In the genomic region with DNA sequence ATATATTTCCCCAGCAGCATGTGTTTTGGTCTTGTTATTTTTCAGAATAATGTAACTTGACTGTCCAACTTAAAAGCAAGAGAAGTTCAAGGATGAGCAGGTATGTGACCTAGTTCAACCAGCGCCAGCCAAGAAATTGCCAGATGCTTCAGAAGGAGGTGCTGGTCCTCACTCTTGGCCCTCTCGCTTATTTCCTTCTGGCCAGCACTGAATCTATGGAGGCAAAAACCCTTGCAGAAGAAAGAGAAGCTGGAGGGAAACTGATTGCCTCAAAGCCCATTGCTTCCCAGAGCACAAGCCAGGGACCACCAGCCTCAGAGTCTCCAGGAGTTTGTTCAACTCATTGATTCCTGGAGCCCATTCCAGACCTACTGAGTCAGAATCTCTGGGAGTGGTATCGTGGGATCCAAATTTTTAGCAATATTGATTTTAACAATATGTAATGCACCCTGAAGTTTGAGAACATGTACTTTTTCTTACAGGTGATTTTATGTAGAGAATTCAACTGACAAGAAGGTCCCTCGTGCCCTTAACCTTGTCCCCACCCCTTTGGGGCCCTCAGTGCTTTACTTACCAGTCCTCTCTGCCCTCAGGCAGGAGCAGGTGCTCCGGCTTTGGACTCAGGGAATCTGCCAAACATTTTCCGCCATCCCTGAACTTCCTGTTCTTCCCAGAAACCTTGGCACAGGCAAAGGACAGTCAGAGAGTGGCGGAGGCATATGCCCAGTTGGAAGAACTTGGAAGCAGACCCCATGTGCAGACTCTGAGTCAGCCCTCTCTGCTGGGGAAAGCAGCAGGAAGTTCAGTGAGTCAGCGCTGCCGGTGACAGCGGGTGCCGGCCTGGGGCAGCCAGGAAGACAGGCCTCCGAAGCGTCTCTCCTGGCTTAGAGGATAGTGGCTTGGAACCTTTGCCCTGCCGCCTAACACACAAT, we compare ENCODE assay signal across 8 cellular contexts. TPM values are rescaled to one million over a fixed set of nuclear protein-coding genes. Genes with fewer than 3 reads are reported as not detected.
DNase-seq lines count a peak whose midpoint lies in the region; ATAC-seq, FAIRE-seq and TF ChIP-seq lines count a peak whose summit lies in the region.

No MANE protein-coding gene starts in this region.

- H3K9ac ChIP-seq in GM12878 (ENCODE audit: control insufficient read depth, insufficient read depth, low read length) (no peak overlapping the region), keratinocyte (ENCODE audit: control insufficient read depth, extremely low read depth, insufficient read depth, low read length) (no peak overlapping the region)

- H3K27ac Mint-ChIP-seq in CD14-positive monocyte: peak overlapping the region in 2 of 7 donors; percentile 6 to 22

- H3K79me2 ChIP-seq in GM12878 (ENCODE audit: control insufficient read depth, insufficient read depth, low read length) (no peaks in the 10 kb centered on the region), keratinocyte (ENCODE audit: control insufficient read depth, insufficient read depth, low read length) (no peaks in the 10 kb centered on the region)

- dilution Hi-C loops in keratinocyte (cut with MboI; ENCODE audit: extremely low pct_ligation_motif_present, low sequenced_read_pairs): no loop called here

- intact Hi-C loops in CD14-positive monocyte (cut with micrococcal nuclease) (no loop called here), GM12878 (cut with micrococcal nuclease; ENCODE audit: unreplicated experiment) (no loop called here)

- H3K36me3 Mint-ChIP-seq in CD14-positive monocyte: no peaks in the 10 kb centered on the region

- H2AFZ ChIP-seq in GM12878 (ENCODE audit: control insufficient read depth, low read depth, low read length) (no peak overlapping the region), keratinocyte (ENCODE audit: control insufficient read depth, low read length) (peak overlapping the region; percentile 69)

- ATAC-seq in GM12878 (peak; percentile 38; the same call in 2 of the 3 replicates), HG02970 (IDR thresholded peaks at IDR 0.05; ENCODE audit: low FRiP score, unreplicated experiment) (no peak)

- H3K4me3 ChIP-seq in HEK293 (ENCODE audit: low read depth, low read length) (no peak overlapping the region), Peyer's patch (no peak overlapping the region), GM12878 (no peak overlapping the region), keratinocyte (ENCODE audit: control insufficient read depth in 2 of 3, extremely low read depth in 1 of 3, insufficient read depth in 2 of 3, low read depth in 1 of 3, low read length in 3 of 3) (no peak overlapping the region)

- no peaks in the 10 kb centered on the region for H3K9me1 ChIP-seq in keratinocyte (ENCODE audit: control insufficient read depth, extremely low read depth, insufficient read depth, low read length)

- 27% methylated on average over 14 of the region's 14 CpGs for WGBS in GM12878 (ENCODE audit: insufficient coverage, insufficient replicate concordance, low lambda C conversion rate, missing lambda C conversion rate)

- TF ChIP-seq RAD21 in GM12878 (IDR thresholded peaks at IDR 0.05; ENCODE audit: insufficient read depth, low read depth, low read length): no peak

- H3K27me3 Mint-ChIP-seq in CD14-positive monocyte (ENCODE audit: low read depth in 3 of 3): peaks cover 0 to 3% (median 0%) of the 10 kb centered on the region in 3 donors

- FAIRE-seq in GM12878 (lab: Jason Lieb, UNC) (no peak), keratinocyte (lab: Jason Lieb, UNC) (peak; percentile 86)

- TF ChIP-seq CTCF in CD14-positive monocyte (IDR thresholded peaks at IDR 0.05) (no peak), HEK293 (tag by site-specific recombination; IDR thresholded peaks at IDR 0.05) (no peak), Peyer's patch (IDR thresholded peaks at IDR 0.05) (no peak), GM12878 (IDR thresholded peaks at IDR 0.05 in 2 of 3, conservative IDR thresholded peaks at IDR 0.05 in 1 of 3; ENCODE audit: control insufficient read depth in 2 of 3, extremely low read depth in 1 of 3, insufficient read depth in 1 of 3, low read depth in 3 of 3, low read length in 3 of 3) (no peak), keratinocyte (optimal IDR thresholded peaks at IDR 0.05 in 1 of 3, IDR thresholded peaks at IDR 0.05 in 1 of 3, conservative IDR thresholded peaks at IDR 0.05 in 1 of 3; ENCODE audit: extremely low read depth in 1 of 3, insufficient read depth in 2 of 3, low read length in 3 of 3) (no peak)

- H3K36me3 ChIP-seq in HEK293 (ENCODE audit: control insufficient read depth in 2 of 2, insufficient read depth in 1 of 2, low read length in 2 of 2) (no peaks in the 10 kb centered on the region), Peyer's patch (no peaks in the 10 kb centered on the region), GM12878 (ENCODE audit: control insufficient read depth in 2 of 2, insufficient read depth in 2 of 2, low read length in 1 of 2) (no peaks in the 10 kb centered on the region), keratinocyte (ENCODE audit: control insufficient read depth in 2 of 2, extremely low read depth in 1 of 2, insufficient read depth in 2 of 2, low read length in 2 of 2) (no peaks in the 10 kb centered on the region)

- no peak overlapping the region for H3K27ac ChIP-seq in HEK293 (ENCODE audit: extremely low read depth, low read depth, low read length)
- peak overlapping the region in 1 of 4 donors; percentile 27 for H3K27ac ChIP-seq in Peyer's patch
- H3K27ac ChIP-seq in GM12878 (ENCODE audit: control insufficient read depth, insufficient read depth): no peak overlapping the region
- H3K27ac ChIP-seq in keratinocyte (ENCODE audit: control insufficient read depth, insufficient read depth, low read length): peak overlapping the region; percentile 77

- no peak for TF ChIP-seq EP300 in GM12878 (IDR thresholded peaks at IDR 0.05; ENCODE audit: borderline replicate concordance in 1 of 2, control insufficient read depth in 1 of 2, low read depth in 2 of 2, low read length in 2 of 2)

- POLR2A ChIA-PET in HEK293 (lab: Yijun Ruan, JAX): no interaction called here
- POLR2A ChIA-PET in GM12878 (lab: Charles Lee): no interaction called here

- TF ChIP-seq POLR2A in Peyer's patch (IDR thresholded peaks at IDR 0.05) (no peak), GM12878 (IDR thresholded peaks at IDR 0.05; ENCODE audit: low read depth, low read length) (no peak)

- CTCF ChIA-PET in HEK293 (lab: Yijun Ruan, JAX) (interaction anchor here (0.7 to 0.8 kb wide), 2 partner anchors 19 to 43 kb away, joined by 3 read pairs; no protein-coding TSS in a partner anchor), GM12878 (lab: Yijun Ruan, JAX) (no interaction called here)

- in situ Hi-C loops in GM12878 (cut with MboI): no loop called here

- no TSS peak for BruUV-seq in GM12878 (replicated peaks; lab: Mats Ljungman, UMichigan)

- H4K20me1 ChIP-seq in GM12878 (ENCODE audit: control insufficient read depth, insufficient read depth) (no peaks in the 10 kb centered on the region), keratinocyte (ENCODE audit: control insufficient read depth, extremely low read depth, insufficient read depth, low read length) (no peaks in the 10 kb centered on the region)

- RAD21 ChIA-PET in GM12878 (lab: Charles Lee; ENCODE audit: unreplicated experiment): no interaction called here

- H3K9me3 Mint-ChIP-seq in CD14-positive monocyte: peaks cover 0 to 2% (median 0%) of the 10 kb centered on the region in 7 donors

- DNase-seq in CD14-positive monocyte (ENCODE audit: low spot score) (peak; percentile 69), Peyer's patch (peak in 2 of 3 donors; percentile 69 to 77), GM12878 (ENCODE audit: low read depth, low spot score) (no peak), keratinocyte (ENCODE audit: low read depth, low spot score) (peak; percentile 66), NCI-H2196 treated with DMSO at 0.1 percent for 48 hours (lab: John Stamatoyannopoulos, UW; ENCODE audit: unreplicated experiment) (no peak)
- DNase-seq in stimulated activated CD4-positive, alpha-beta T cell treated with anti-CD3 and anti-CD28 coated beads, Interleukin-4, amount 100 ng/mL, for 24 hours: peak; percentile 7

- H3K4me2 ChIP-seq in GM12878 (ENCODE audit: control insufficient read depth, insufficient read depth): no peak overlapping the region
- H3K4me2 ChIP-seq in keratinocyte (ENCODE audit: control insufficient read depth, extremely low read depth, insufficient read depth, low read depth, low read length): peak overlapping the region; percentile 74

- no peaks in the 10 kb centered on the region for H3K9me3 ChIP-seq in HEK293 (ENCODE audit: control insufficient read depth, insufficient read depth, low read depth, low read length)
- H3K9me3 ChIP-seq in Peyer's patch: no peaks in the 10 kb centered on the region
- no peaks in the 10 kb centered on the region for H3K9me3 ChIP-seq in GM12878 (replicated peaks; ENCODE audit: control insufficient read depth, insufficient read depth, low read length)
- no peaks in the 10 kb centered on the region for H3K9me3 ChIP-seq in keratinocyte (ENCODE audit: control insufficient read depth, low read depth, low read length)

- H3K4me3 Mint-ChIP-seq in CD14-positive monocyte: peak overlapping the region in 1 of 2 donors; percentile 48

- 0 out of 2 replicates have a peak, but pooled peaks cover 2% of the 10 kb centered on the region for H3K4me1 ChIP-seq in HEK293 (ENCODE audit: control insufficient read depth, insufficient read depth, low read length)
- H3K4me1 ChIP-seq in Peyer's patch: no peaks in the 10 kb centered on the region
- no peaks in the 10 kb centered on the region for H3K4me1 ChIP-seq in GM12878 (ENCODE audit: control insufficient read depth, insufficient read depth, low read length)
- peaks cover 37% of the 10 kb centered on the region for H3K4me1 ChIP-seq in keratinocyte (ENCODE audit: control insufficient read depth, extremely low read depth, insufficient read depth, low read length)

- peaks cover 9% of the 10 kb centered on the region for H3K4me1 Mint-ChIP-seq in CD14-positive monocyte

- SMC1A ChIA-PET in GM12878 (lab: Charles Lee; ENCODE audit: uncharacterized antibody, unreplicated experiment): no interaction called here

- H3K27me3 ChIP-seq in Peyer's patch: no peaks in the 10 kb centered on the region
- H3K27me3 ChIP-seq in GM12878 (replicated peaks in 1 of 2; ENCODE audit: control insufficient read depth in 2 of 2, insufficient read depth in 2 of 2, low read length in 1 of 2): peaks cover 0 to 1% of the 10 kb centered on the region in 2 experiments; a peak in 1 of 4 replicates
- H3K27me3 ChIP-seq in keratinocyte (ENCODE audit: control insufficient read depth, extremely low read depth, insufficient read depth, low read length): no peaks in the 10 kb centered on the region

RNA-seq across cellular contexts. Expression of gene BEST3, which starts 10.3 kb away (rescaled TPM):
- polyA plus RNA-seq in CD14-positive monocyte: not detected
- total RNA-seq in Peyer's patch: under 1 TPM in 1 of 4 donors, not detected in 3; 0.35 TPM
- not detected in 2 replicates for total RNA-seq in GM12878 (2013; cell fraction: nucleolus; rRNA removed)
- not detected in 2 replicates for total RNA-seq in GM12878 (2014; rRNA removed)
- total RNA-seq in GM12878 (2014; rRNA removed; fragmentation: Illumina TruSeq; extraction: Trizol): not detected in 2 replicates
- not detected in 2 replicates for total RNA-seq in GM12878 (2021)
- polyA plus RNA-seq in GM12878 (2011; ENCODE audit: low read depth): not detected
- polyA plus RNA-seq in GM12878 (2011; rRNA removed): not detected in 2 replicates
- polyA plus RNA-seq in GM12878 (2011; cell fraction: cytosol; rRNA removed): not detected in 2 replicates
- not detected in 2 replicates for polyA plus RNA-seq in GM12878 (2011; cell fraction: nucleus; rRNA removed)
- polyA plus RNA-seq in GM12878 (2012): not detected in 2 replicates
- polyA plus RNA-seq in GM12878 (2014; fragmentation: Illumina TruSeq; extraction: Trizol): not detected in 2 replicates
- polyA plus RNA-seq in GM12878 (2014; fragmentation: Nextera tagmentation; extraction: Ambion mirVana): not detected
- not detected in 2 replicates for polyA plus RNA-seq in GM12878 (2014; rRNA removed)
- not detected for polyA plus RNA-seq in GM12878 (2016; fragmentation: Nextera tagmentation; extraction: Ambion mirVana)
- polyA minus RNA-seq in GM12878 (2011; rRNA and poly(A)+ RNA removed): not detected in 2 replicates
- not detected in 2 replicates for polyA minus RNA-seq in GM12878 (2011; cell fraction: cytosol; rRNA and poly(A)+ RNA removed)
- not detected in 2 replicates for polyA minus RNA-seq in GM12878 (2011; cell fraction: nucleus; rRNA and poly(A)+ RNA removed)
- polyA plus RNA-seq in keratinocyte: 0.03 to 0.07 TPM (median 0.06 TPM) in 3 replicates
- not detected for polyA plus RNA-seq in keratinocyte (2011; ENCODE audit: low read depth)
- 0.06 and 0.21 TPM in 2 replicates for polyA plus RNA-seq in keratinocyte (2011; cell fraction: cytosol; rRNA removed)
- polyA plus RNA-seq in keratinocyte (2011; cell fraction: nucleus; rRNA removed): 0.04 and 0.05 TPM in 2 replicates
- 0.07 and 0.08 TPM in 2 replicates for polyA plus RNA-seq in keratinocyte (2012; ENCODE audit: low replicate concordance)
- 0.30 TPM in 1 of 3 replicates, not detected in the others for polyA minus RNA-seq in keratinocyte
- polyA minus RNA-seq in keratinocyte (2011; cell fraction: cytosol; rRNA and poly(A)+ RNA removed): not detected
- not detected in 2 replicates for polyA minus RNA-seq in keratinocyte (2011; cell fraction: nucleus; rRNA and poly(A)+ RNA removed)

RNA-seq across cellular contexts. Expression of gene RAB3IP, which starts 49.9 kb away (rescaled TPM):
- polyA plus RNA-seq in CD14-positive monocyte (10 to 100 TPM in 1 of 2 donors, 1 to 10 TPM in 1; 9.4 to 14.8 TPM), GM12878 (2011; rRNA removed) (53.6 and 75.4 TPM in 2 replicates), GM12878 (2014; fragmentation: Illumina TruSeq; extraction: Trizol) (27.1 and 45.2 TPM in 2 replicates), GM12878 (2014; fragmentation: Nextera tagmentation; extraction: Ambion mirVana) (10 to 100 TPM; 22.4 to 30.9 TPM), GM12878 (2014; rRNA removed) (14.6 and 18.8 TPM in 2 replicates), GM12878 (2016; fragmentation: Nextera tagmentation; extraction: Ambion mirVana) (10 to 100 TPM; 30.3 to 32.6 TPM), keratinocyte (9.6 to 30.6 TPM (median 23.6 TPM) in 3 replicates)
- total RNA-seq in Peyer's patch (10 to 100 TPM; 58.2 to 83.3 (median 70.2) TPM), GM12878 (2014; rRNA removed) (20.8 and 26.5 TPM in 2 replicates), GM12878 (2014; rRNA removed; fragmentation: Illumina TruSeq; extraction: Trizol) (32.4 and 32.8 TPM in 2 replicates), GM12878 (2021) (22.7 and 24.3 TPM in 2 replicates)
- total RNA-seq in GM12878 (2013; cell fraction: nucleolus; rRNA removed): 102 and 107 TPM in 2 replicates
- 11.7 TPM for polyA plus RNA-seq in GM12878 (2011; ENCODE audit: low read depth)
- polyA plus RNA-seq in GM12878 (2011; cell fraction: cytosol; rRNA removed): 14.3 and 17.3 TPM in 2 replicates
- 17.5 and 24.4 TPM in 2 replicates for polyA plus RNA-seq in GM12878 (2011; cell fraction: nucleus; rRNA removed)
- 10.0 and 12.0 TPM in 2 replicates for polyA plus RNA-seq in GM12878 (2012)
- 41.8 and 67.7 TPM in 2 replicates for polyA minus RNA-seq in GM12878 (2011; rRNA and poly(A)+ RNA removed)
- 9.8 and 14.2 TPM in 2 replicates for polyA minus RNA-seq in GM12878 (2011; cell fraction: cytosol; rRNA and poly(A)+ RNA removed)
- 49.8 and 73.0 TPM in 2 replicates for polyA minus RNA-seq in GM12878 (2011; cell fraction: nucleus; rRNA and poly(A)+ RNA removed)
- polyA plus RNA-seq in keratinocyte (2011; ENCODE audit: low read depth): 53.7 TPM
- polyA plus RNA-seq in keratinocyte (2011; cell fraction: cytosol; rRNA removed): 10.8 and 23.1 TPM in 2 replicates
- 9.5 and 12.8 TPM in 2 replicates for polyA plus RNA-seq in keratinocyte (2011; cell fraction: nucleus; rRNA removed)
- 9.2 and 32.7 TPM in 2 replicates for polyA plus RNA-seq in keratinocyte (2012; ENCODE audit: low replicate concordance)
- polyA minus RNA-seq in keratinocyte: 9.1 to 22.6 TPM (median 12.3 TPM) in 3 replicates
- 3.8 TPM for polyA minus RNA-seq in keratinocyte (2011; cell fraction: cytosol; rRNA and poly(A)+ RNA removed)
- 9.6 and 26.8 TPM in 2 replicates for polyA minus RNA-seq in keratinocyte (2011; cell fraction: nucleus; rRNA and poly(A)+ RNA removed)

Comparison
In these comparisons a context has a peak if more than half of its experiments do, and no peak if none do; other contexts are left out.
1. DNase-seq: peak in CD14-positive monocyte (single experiment), Peyer's patch (2 of 3), keratinocyte (single experiment) and stimulated activated CD4-positive, alpha-beta T cell treated with anti-CD3 and anti-CD28 coated beads, Interleukin-4, amount 100 ng/mL, for 24 hours (single experiment); none in GM12878 (single experiment) and NCI-H2196 treated with DMSO at 0.1 percent for 48 hours (single experiment).